ENCODE assay signal across 21 cellular contexts in the genomic region with DNA sequence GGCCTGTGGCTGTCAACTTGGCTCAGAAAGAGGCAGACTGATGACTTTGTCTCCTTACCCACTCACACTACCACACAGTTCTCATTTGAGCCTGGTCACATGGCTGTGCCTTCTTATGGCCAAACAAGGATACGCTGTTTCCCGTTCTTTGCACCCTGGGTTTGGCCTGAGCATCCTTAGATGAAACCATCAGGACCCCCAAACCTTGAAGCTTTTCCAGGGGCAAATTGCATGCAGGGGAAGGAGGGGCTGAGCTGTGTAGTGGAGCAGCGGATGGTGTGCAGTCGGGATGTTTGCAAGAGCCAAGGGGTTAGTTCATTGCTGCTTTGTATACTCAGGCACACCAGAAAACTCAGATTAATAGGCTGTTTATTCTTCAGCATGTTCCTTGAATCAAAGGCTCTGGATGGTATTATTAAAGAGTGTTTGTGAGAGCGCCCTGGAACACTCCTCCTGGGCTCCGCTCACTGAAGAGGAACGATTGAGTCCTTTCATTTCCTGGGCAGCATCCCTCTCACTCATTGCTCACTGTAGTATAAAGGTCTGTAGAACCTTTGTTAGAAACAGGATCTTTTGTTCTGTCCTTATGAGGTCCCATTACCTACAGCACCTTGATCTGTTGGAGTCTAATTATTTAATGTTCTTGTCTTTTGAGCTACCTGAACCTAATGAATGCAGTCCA.
A peak's percentile ranks its signal among the peaks of the same experiment; 100 is the strongest.
DNase-seq lines count a peak whose midpoint lies in the region; ATAC-seq and TF ChIP-seq lines count a peak whose summit lies in the region.
"Had no signal": no experiment of that assay in that cellular context is flagged by ENCODE, and none has a peak within 500 bp of the region (broad histone marks: within the 10 kb centered on the region; RNA-seq: fewer than 3 reads in every experiment).

No MANE protein-coding gene starts in this region.

- no peak overlapping the region for H3K27ac Mint-ChIP-seq in MCF 10A (ENCODE audit: low read depth, unreplicated experiment)
- H3K27ac Mint-ChIP-seq: activated naive CD8-positive, alpha-beta T cell; HFFc6; stimulated activated naive CD8-positive, alpha-beta T cell treated with anti-CD3 and anti-CD28 coated beads, Interleukin-15, Interleukin-2, amounts not matched to agents 100 ng/mL and 50 ng/mL, for 24 hours had no signal

- no peaks in the 10 kb centered on the region for H3K27me3 Mint-ChIP-seq in MCF 10A (ENCODE audit: insufficient read depth, unreplicated experiment)
- H3K27me3 Mint-ChIP-seq: activated naive CD8-positive, alpha-beta T cell; CD4-positive, CD25-positive, alpha-beta regulatory T cell; central memory CD8-positive, alpha-beta T cell; stimulated activated naive CD8-positive, alpha-beta T cell treated with anti-CD3 and anti-CD28 coated beads, Interleukin-15, Interleukin-2, amounts not matched to agents 100 ng/mL and 50 ng/mL, for 24 hours had no signal

- H3K9me3 ChIP-seq in OCI-LY1 (ENCODE audit: low read length) (no peaks in the 10 kb centered on the region), PC-9 (ENCODE audit: insufficient read depth, low read depth) (no peaks in the 10 kb centered on the region)
- H3K9me3 ChIP-seq: ovary had no signal

- H3K9me3 Mint-ChIP-seq in MCF 10A (ENCODE audit: unreplicated experiment): no peaks in the 10 kb centered on the region
- H3K9me3 Mint-ChIP-seq: central memory CD8-positive, alpha-beta T cell; HFFc6; stimulated activated naive CD8-positive, alpha-beta T cell treated with anti-CD3 and anti-CD28 coated beads, Interleukin-15, Interleukin-2, amounts not matched to agents 100 ng/mL and 50 ng/mL, for 24 hours had no signal

- H3K36me3 Mint-ChIP-seq in MCF 10A (ENCODE audit: insufficient read depth, unreplicated experiment): peaks cover 6% of the 10 kb centered on the region

- H3K79me2 ChIP-seq in OCI-LY1 (ENCODE audit: insufficient read depth, low read length) (no peaks in the 10 kb centered on the region), PC-9 (ENCODE audit: low read depth) (no peaks in the 10 kb centered on the region)

- H3K27me3 ChIP-seq in OCI-LY1 (ENCODE audit: insufficient read depth, low read length) (no peaks in the 10 kb centered on the region), PC-9 (ENCODE audit: insufficient read depth, low read depth) (no peaks in the 10 kb centered on the region)
- H3K27me3 ChIP-seq: ovary had no signal

- H3K4me1 Mint-ChIP-seq in MCF 10A (ENCODE audit: insufficient read depth, unreplicated experiment): peaks cover 7% of the 10 kb centered on the region
- H3K4me1 Mint-ChIP-seq: central memory CD8-positive, alpha-beta T cell had no signal

- H3K9ac ChIP-seq in OCI-LY1 (ENCODE audit: low read length): peak overlapping the region; percentile 38; the same call in 1 of the 2 replicates

- H3K4me3 ChIP-seq in OCI-LY1 (ENCODE audit: low read depth, low read length, poor library complexity, severe bottlenecking) (peak overlapping the region; percentile 56), PC-9 (no peak overlapping the region)
- H3K4me3 ChIP-seq: ovary had no signal

- H2AFZ ChIP-seq in OCI-LY1 (ENCODE audit: low read length) (no peak overlapping the region), PC-9 (no peak overlapping the region)

- peak; percentile 35 for DNase-seq in DMS53 (lab: John Stamatoyannopoulos, UW)
- DNase-seq in DMS53 treated with DMSO at 0.1 percent for 48 hours (lab: John Stamatoyannopoulos, UW; ENCODE audit: unreplicated experiment): no peak
- peak; percentile 70 for DNase-seq in left kidney (ENCODE audit: low read depth, low spot score)
- DNase-seq in superior temporal gyrus (ENCODE audit: extremely low spot score): peak; percentile 87
- DNase-seq in MCF 10A (ENCODE audit: unreplicated experiment): no peak
- DNase-seq in stimulated activated naive CD8-positive, alpha-beta T cell treated with anti-CD3 and anti-CD28 coated beads, Interleukin-15, Interleukin-2, amounts not matched to agents 100 U/mL and 50 U/mL, for 24 hours: no peak
- DNase-seq in PC-9: no peak
- DNase-seq: activated CD4-positive, alpha-beta T cell treated with anti-CD3 and anti-CD28 coated beads for 4 hours; activated T-cell treated with anti-CD3 and anti-CD28 coated beads for 4 hours; CD4-positive, CD25-positive, alpha-beta regulatory T cell; foreskin melanocyte; HFFc6; mammary epithelial cell; NCI-H1694; ovary; SHP77 treated with DMSO at 0.1 percent for 48 hours had no signal

- H3K4me3 Mint-ChIP-seq in MCF 10A (ENCODE audit: unreplicated experiment): no peak overlapping the region
- H3K4me3 Mint-ChIP-seq: activated naive CD8-positive, alpha-beta T cell; CD4-positive, CD25-positive, alpha-beta regulatory T cell; central memory CD8-positive, alpha-beta T cell; HFFc6; stimulated activated naive CD8-positive, alpha-beta T cell treated with anti-CD3 and anti-CD28 coated beads, Interleukin-15, Interleukin-2, amounts not matched to agents 100 ng/mL and 50 ng/mL, for 24 hours had no signal

- H4K20me1 ChIP-seq in OCI-LY1 (ENCODE audit: insufficient read depth, low read length): no peaks in the 10 kb centered on the region
- H4K20me1 ChIP-seq in PC-9 (ENCODE audit: insufficient read depth): no peaks in the 10 kb centered on the region

- CTCF ChIA-PET in MCF 10A (lab: Yijun Ruan, JAX): no interaction called here
- CTCF ChIA-PET in PC-9 (lab: Charles Lee): no interaction called here

- no peak for ATAC-seq in stimulated activated naive CD8-positive, alpha-beta T cell treated with anti-CD3 and anti-CD28 coated beads, Interleukin-15, Interleukin-2, amounts not matched to agents 100 U/mL and 50 U/mL, for 24 hours

- no peaks in the 10 kb centered on the region for H3K36me3 ChIP-seq in OCI-LY1 (ENCODE audit: insufficient read depth, low read length)
- no peaks in the 10 kb centered on the region for H3K36me3 ChIP-seq in PC-9 (ENCODE audit: low read depth)
- H3K36me3 ChIP-seq: ovary had no signal

- H3K27ac ChIP-seq in OCI-LY1 (ENCODE audit: low read depth, low read length, poor library complexity, severe bottlenecking) (peak overlapping the region; percentile 99), PC-9 (no peak overlapping the region)
- H3K27ac ChIP-seq: 22Rv1, ovary had no signal

- POLR2A ChIA-PET in MCF 10A (lab: Yijun Ruan, JAX) (no interaction called here), PC-9 (lab: Charles Lee; ENCODE audit: unreplicated experiment) (no interaction called here)

- H3K9me2 ChIP-seq in OCI-LY1 (ENCODE audit: low read depth, low read length): no peaks in the 10 kb centered on the region
- no peaks in the 10 kb centered on the region for H3K9me2 ChIP-seq in PC-9 (ENCODE audit: insufficient read depth)

- no TSS peak for BruUV-seq in MCF 10A (replicated peaks; lab: Mats Ljungman, UMichigan)
- no TSS peak for BruUV-seq in PC-9 (replicated peaks; lab: Mats Ljungman, UMichigan)

- H3F3A ChIP-seq in OCI-LY1 (ENCODE audit: insufficient read depth, low read length) (peaks cover 3% of the 10 kb centered on the region; the same call in 1 of the 2 replicates), PC-9 (ENCODE audit: insufficient read depth, low read depth) (peaks cover 9% of the 10 kb centered on the region; the same call in 1 of the 2 replicates)

- intact Hi-C loops in MCF 10A (cut with micrococcal nuclease): no loop called here
- intact Hi-C loops in PC-9 (cut with micrococcal nuclease; ENCODE audit: unreplicated experiment): no loop called here

- no peak for TF ChIP-seq CTCF in OCI-LY1 (IDR thresholded peaks at IDR 0.05; ENCODE audit: low read length)
- TF ChIP-seq CTCF in MCF 10A (IDR thresholded peaks at IDR 0.05; ENCODE audit: unreplicated experiment): no peak
- TF ChIP-seq CTCF in PC-9 (conservative IDR thresholded peaks at IDR 0.05): no peak

- H3K4me1 ChIP-seq in OCI-LY1 (ENCODE audit: insufficient read depth, low read length, severe bottlenecking): peaks cover 82% of the 10 kb centered on the region
- H3K4me1 ChIP-seq in PC-9 (replicated peaks; ENCODE audit: insufficient read depth): no peaks in the 10 kb centered on the region; the same call in 1 of the 2 replicates

- peak overlapping the region; percentile 76 for H3K4me2 ChIP-seq in OCI-LY1 (ENCODE audit: low read length)
- no peak overlapping the region for H3K4me2 ChIP-seq in PC-9

Comparison
In these comparisons a context has a peak if more than half of its experiments do, and no peak if none do; other contexts are left out.
1. DNase-seq: peak in DMS53 (single experiment), left kidney (single experiment) and superior temporal gyrus (single experiment); none in DMS53 treated with DMSO at 0.1 percent for 48 hours (single experiment), MCF 10A (single experiment), stimulated activated naive CD8-positive, alpha-beta T cell treated with anti-CD3 and anti-CD28 coated beads, Interleukin-15, Interleukin-2, amounts not matched to agents 100 U/mL and 50 U/mL, for 24 hours (single experiment) and PC-9 (0 of 2).